16 cellular contexts compared by ENCODE assay signal in the genomic region with DNA sequence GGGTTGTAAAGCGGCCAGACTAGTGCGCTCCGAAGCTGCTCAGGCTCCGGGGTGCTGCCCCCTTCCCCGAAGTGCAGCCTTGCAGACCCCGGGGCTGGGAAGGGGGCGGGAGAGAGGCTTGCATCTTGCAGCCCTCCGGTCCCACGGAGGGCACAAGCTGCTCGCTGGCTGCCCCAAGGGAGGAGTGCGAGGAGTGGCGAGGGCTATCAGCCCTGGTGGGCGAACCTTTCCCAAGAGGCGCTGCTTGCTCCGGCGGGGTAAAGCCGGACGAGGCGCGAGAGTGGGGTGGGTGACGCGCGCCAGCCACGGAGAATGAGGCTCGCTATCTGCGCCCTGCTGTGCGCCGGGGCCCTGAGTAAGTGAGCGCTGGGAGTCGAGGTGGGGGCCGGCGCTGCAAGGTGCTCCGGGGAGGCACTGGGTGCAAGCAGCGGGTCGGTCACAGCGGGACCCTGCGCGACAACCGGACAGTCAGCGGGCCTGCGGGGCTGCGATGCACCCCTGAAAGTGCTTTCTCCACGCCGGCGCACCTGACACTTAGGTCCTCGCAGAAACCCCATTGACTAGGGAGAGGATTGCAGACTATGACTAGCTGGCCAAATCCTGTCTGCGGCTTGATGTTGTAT. TPM values are rescaled to one million over a fixed set of nuclear protein-coding genes. Genes with fewer than 3 reads are reported as not detected.
DNase-seq lines count a peak whose midpoint lies in the region; ATAC-seq, FAIRE-seq and TF ChIP-seq lines count a peak whose summit lies in the region.
"Had no signal": no experiment of that assay in that cellular context is flagged by ENCODE, and none has a peak within 500 bp of the region (broad histone marks: within the 10 kb centered on the region; RNA-seq: fewer than 3 reads in every experiment).

No MANE protein-coding gene starts in this region.

- H3K9me3 Mint-ChIP-seq in GM23338 (0 out of 3 replicates have a peak, but pooled peaks cover 6% of the 10 kb centered on the region), neural progenitor cell (peaks cover 2% of the 10 kb centered on the region)
- peaks cover 3% of the 10 kb centered on the region for H3K9me3 Mint-ChIP-seq in activated CD4-positive, alpha-beta T cell treated with anti-CD3 and anti-CD28 coated beads, Interleukin-2, amount 10 ng/mL, durations not matched to agents 24 days and 14 days
- H3K9me3 Mint-ChIP-seq: activated B cell treated with CpG ODN at 0.5 μM for 24 hours; natural killer cell treated with Interleukin-12 subunit alpha and Interleukin-12 subunit beta and Interleukin-15 and Interleukin-18, amount 100 ng/mL, for 72 hours had no signal

- BruUV-seq in A673 (replicated peaks; lab: Mats Ljungman, UMichigan) (no TSS peak), endothelial cell of umbilical vein (replicated peaks; lab: Mats Ljungman, UMichigan) (no TSS peak)

- no peak overlapping the region for H3K27ac ChIP-seq in A673 (ENCODE audit: low read depth, low read length, poor library complexity, severe bottlenecking)
- no peak overlapping the region for H3K27ac ChIP-seq in GM23338 (ENCODE audit: low read depth)
- H3K27ac ChIP-seq in endothelial cell of umbilical vein (ENCODE audit: insufficient read depth, low read depth, low read length) = no peak overlapping the region
- no peak overlapping the region for H3K27ac ChIP-seq in neural progenitor cell
- H3K27ac ChIP-seq: SJSA1 had no signal

- H3K27ac Mint-ChIP-seq in GM23338 (no peak overlapping the region), neural progenitor cell (no peak overlapping the region)
- no peak overlapping the region for H3K27ac Mint-ChIP-seq in activated CD4-positive, alpha-beta T cell treated with anti-CD3 and anti-CD28 coated beads, Interleukin-2, amount 10 ng/mL, durations not matched to agents 24 days and 14 days
- H3K27ac Mint-ChIP-seq: activated B cell treated with CpG ODN at 0.5 μM for 24 hours; CD4-positive, CD25-positive, alpha-beta regulatory T cell; natural killer cell treated with Interleukin-12 subunit alpha and Interleukin-12 subunit beta and Interleukin-15 and Interleukin-18, amount 100 ng/mL, for 72 hours had no signal

- no peaks in the 10 kb centered on the region for H3K9me1 ChIP-seq in endothelial cell of umbilical vein (replicated peaks; ENCODE audit: control insufficient read depth, extremely low read depth, insufficient read depth, low read length)

- intact Hi-C loops in A673 (cut with micrococcal nuclease; ENCODE audit: unreplicated experiment) = no loop called here
- intact Hi-C loops in endothelial cell of umbilical vein (cut with micrococcal nuclease) = no loop called here
- intact Hi-C loops in activated CD4-positive, alpha-beta T cell treated with anti-CD3 and anti-CD28 coated beads, Interleukin-2, amount 10 ng/mL, durations not matched to agents 24 days and 14 days (cut with micrococcal nuclease) = no loop called here

- H3K4me3 ChIP-seq in A673 (ENCODE audit: low read depth, low read length, poor library complexity, severe bottlenecking) (peak overlapping the region; percentile 26), GM23338 (peak overlapping the region; percentile 75), endothelial cell of umbilical vein (replicated peaks in 1 of 3; ENCODE audit: insufficient read depth in 1 of 3, low read depth in 1 of 3, low read length in 3 of 3) (no peak overlapping the region), neural progenitor cell (peak overlapping the region; percentile 44)
- H3K4me3 ChIP-seq: SJSA1 had no signal

- dilution Hi-C loops in endothelial cell of umbilical vein (cut with MboI; ENCODE audit: extremely low pct_ligation_motif_present, low sequenced_read_pairs) = no loop called here

- TF ChIP-seq POLR2A in endothelial cell of umbilical vein (IDR thresholded peaks at IDR 0.05; ENCODE audit: low read depth, low read length) = no peak

- H3K9ac ChIP-seq in endothelial cell of umbilical vein (replicated peaks; ENCODE audit: extremely low read depth, insufficient read depth, low read length) (no peak overlapping the region), neural progenitor cell (no peak overlapping the region)

- H3K36me3 Mint-ChIP-seq in GM23338 (ENCODE audit: low read depth) = no peaks in the 10 kb centered on the region
- no peaks in the 10 kb centered on the region for H3K36me3 Mint-ChIP-seq in neural progenitor cell
- H3K36me3 Mint-ChIP-seq in activated CD4-positive, alpha-beta T cell treated with anti-CD3 and anti-CD28 coated beads, Interleukin-2, amount 10 ng/mL, durations not matched to agents 24 days and 14 days (ENCODE audit: low read depth) = no peaks in the 10 kb centered on the region

- DNase-seq in A673 (ENCODE audit: low spot score) (peak; percentile 15), GM23338 (ENCODE audit: low spot score) (peak; percentile 54), endothelial cell of umbilical vein (ENCODE audit: low read depth, low spot score) (no peak), neural progenitor cell (ENCODE audit: low spot score) (peak; percentile 56), NCI-H510A (lab: John Stamatoyannopoulos, UW) (no peak), dedifferentiated amniotic fluid mesenchymal stem cell (ENCODE audit: extremely low spot score) (no peak), NAMALWA (ENCODE audit: low spot score) (no peak)
- DNase-seq in activated CD4-positive, alpha-beta T cell treated with anti-CD3 and anti-CD28 coated beads, Interleukin-2, amount 10 ng/mL, durations not matched to agents 24 days and 14 days = no peak
- DNase-seq: activated B cell treated with CpG ODN at 0.5 μM for 24 hours; CD4-positive, CD25-positive, alpha-beta regulatory T cell; kidney; NCI-H526; stimulated activated CD4-positive, alpha-beta T cell treated with anti-CD3 and anti-CD28 coated beads, Interleukin-4, amount 100 ng/mL, for 1 hour had no signal

- H3K36me3 ChIP-seq in A673 (ENCODE audit: insufficient read depth, low read length, poor library complexity, severe bottlenecking) = no peaks in the 10 kb centered on the region
- no peaks in the 10 kb centered on the region; the same call in 1 of the 2 replicates for H3K36me3 ChIP-seq in GM23338 (ENCODE audit: insufficient read depth)
- H3K36me3 ChIP-seq in endothelial cell of umbilical vein (ENCODE audit: control insufficient read depth in 2 of 2, extremely low read depth in 1 of 2, insufficient read depth in 2 of 2, low read length in 2 of 2) = no peaks in the 10 kb centered on the region
- H3K36me3 ChIP-seq in neural progenitor cell = no peaks in the 10 kb centered on the region
- H3K36me3 ChIP-seq: SJSA1 had no signal

- H3K9me3 ChIP-seq in A673 (ENCODE audit: low read depth, low read length, poor library complexity, severe bottlenecking) = no peaks in the 10 kb centered on the region
- no peaks in the 10 kb centered on the region for H3K9me3 ChIP-seq in endothelial cell of umbilical vein (replicated peaks; ENCODE audit: control insufficient read depth, insufficient read depth, low read length)
- H3K9me3 ChIP-seq in neural progenitor cell (ENCODE audit: low read depth) = no peaks in the 10 kb centered on the region
- H3K9me3 ChIP-seq: SJSA1 had no signal

- FAIRE-seq in endothelial cell of umbilical vein (lab: Jason Lieb, UNC) = no peak
- FAIRE-seq: bronchial epithelial cell, kidney had no signal

- H3K4me3 Mint-ChIP-seq in GM23338 = peak overlapping the region; percentile 77
- peak overlapping the region; percentile 81 for H3K4me3 Mint-ChIP-seq in neural progenitor cell
- H3K4me3 Mint-ChIP-seq in activated CD4-positive, alpha-beta T cell treated with anti-CD3 and anti-CD28 coated beads, Interleukin-2, amount 10 ng/mL, durations not matched to agents 24 days and 14 days = no peak overlapping the region
- H3K4me3 Mint-ChIP-seq: activated B cell treated with CpG ODN at 0.5 μM for 24 hours; natural killer cell treated with Interleukin-12 subunit alpha and Interleukin-12 subunit beta and Interleukin-15 and Interleukin-18, amount 100 ng/mL, for 72 hours had no signal

- no peaks in the 10 kb centered on the region for H4K20me1 ChIP-seq in GM23338 (replicated peaks; ENCODE audit: insufficient read depth)
- H4K20me1 ChIP-seq in endothelial cell of umbilical vein (replicated peaks; ENCODE audit: control insufficient read depth, extremely low read depth, insufficient read depth, low read length) = no peaks in the 10 kb centered on the region
- no peaks in the 10 kb centered on the region for H4K20me1 ChIP-seq in neural progenitor cell (ENCODE audit: low read depth)

- H2AFZ ChIP-seq in GM23338 (peak overlapping the region; percentile 98), endothelial cell of umbilical vein (ENCODE audit: low read depth, low read length) (no peak overlapping the region), neural progenitor cell (replicated peaks) (peak overlapping the region; percentile 57)

- H3K4me1 ChIP-seq in A673 (ENCODE audit: insufficient read depth, low read length, poor library complexity, severe bottlenecking) (no peaks in the 10 kb centered on the region), GM23338 (ENCODE audit: insufficient read depth) (peaks cover 10% of the 10 kb centered on the region), endothelial cell of umbilical vein (ENCODE audit: control insufficient read depth, extremely low read depth, insufficient read depth, low read length) (no peaks in the 10 kb centered on the region), neural progenitor cell (no peaks in the 10 kb centered on the region)
- H3K4me1 ChIP-seq: SJSA1 had no signal

- CTCF ChIA-PET in A673 (lab: Charles Lee) = no interaction called here
- CTCF ChIA-PET in endothelial cell of umbilical vein (lab: Charles Lee) = no interaction called here

- peak; percentile 80 for ATAC-seq in GM23338
- ATAC-seq: natural killer cell treated with Interleukin-12 subunit alpha and Interleukin-12 subunit beta and Interleukin-15 and Interleukin-18, amount 100 ng/mL, for 72 hours had no signal

- H3K79me2 ChIP-seq in GM23338 (replicated peaks; ENCODE audit: insufficient read depth) = no peaks in the 10 kb centered on the region
- H3K79me2 ChIP-seq in endothelial cell of umbilical vein (ENCODE audit: control insufficient read depth, insufficient read depth, low read length) = no peaks in the 10 kb centered on the region
- no peaks in the 10 kb centered on the region for H3K79me2 ChIP-seq in neural progenitor cell (ENCODE audit: low read depth)

- no peak for TF ChIP-seq CTCF in A673 (conservative IDR thresholded peaks at IDR 0.05; ENCODE audit: low read depth, low read length)
- 0 out of 4 replicates have a peak, but pooled peaks of 1 of the 2 experiments have one; percentile 9 for TF ChIP-seq CTCF in GM23338 (conservative IDR thresholded peaks at IDR 0.05; ENCODE audit: low read depth in 2 of 2)
- TF ChIP-seq CTCF in endothelial cell of umbilical vein (IDR thresholded peaks at IDR 0.05; ENCODE audit: extremely low read depth in 1 of 2, insufficient read depth in 1 of 2, low read depth in 1 of 2, low read length in 2 of 2) = no peak
- TF ChIP-seq CTCF in neural progenitor cell (IDR thresholded peaks at IDR 0.05) = peak; percentile 15

- H3K9me2 ChIP-seq in GM23338 (ENCODE audit: insufficient read depth) = no peaks in the 10 kb centered on the region

- H3K4me1 Mint-ChIP-seq in GM23338 (peaks cover 13% of the 10 kb centered on the region; the same call in 2 of the 3 replicates), neural progenitor cell (peaks cover 25% of the 10 kb centered on the region)
- no peaks in the 10 kb centered on the region for H3K4me1 Mint-ChIP-seq in activated CD4-positive, alpha-beta T cell treated with anti-CD3 and anti-CD28 coated beads, Interleukin-2, amount 10 ng/mL, durations not matched to agents 24 days and 14 days

- H3F3A ChIP-seq in GM23338 (replicated peaks; ENCODE audit: low read depth) = no peaks in the 10 kb centered on the region
- H3F3A ChIP-seq in neural progenitor cell (ENCODE audit: low read depth) = peaks cover 6% of the 10 kb centered on the region

- peak overlapping the region; percentile 90 for H3K4me2 ChIP-seq in GM23338
- H3K4me2 ChIP-seq in endothelial cell of umbilical vein (ENCODE audit: insufficient read depth, low read length) = no peak overlapping the region
- peak overlapping the region; percentile 79 for H3K4me2 ChIP-seq in neural progenitor cell

- H3K27me3 Mint-ChIP-seq in GM23338 (ENCODE audit: insufficient read depth, low read depth, poor library complexity) (peaks cover 22% of the 10 kb centered on the region), neural progenitor cell (ENCODE audit: insufficient read depth, low read depth) (peaks cover 27% of the 10 kb centered on the region)
- peaks cover 63% of the 10 kb centered on the region for H3K27me3 Mint-ChIP-seq in activated CD4-positive, alpha-beta T cell treated with anti-CD3 and anti-CD28 coated beads, Interleukin-2, amount 10 ng/mL, durations not matched to agents 24 days and 14 days

- H3K27me3 ChIP-seq in A673 (replicated peaks; ENCODE audit: insufficient read depth, low read depth, low read length, poor library complexity) (peaks cover 64% of the 10 kb centered on the region), GM23338 (ENCODE audit: insufficient read depth) (peaks cover 46% of the 10 kb centered on the region), endothelial cell of umbilical vein (ENCODE audit: control insufficient read depth in 2 of 2, insufficient read depth in 2 of 2, low read length in 2 of 2) (peaks cover 26 to 41% of the 10 kb centered on the region in 2 experiments), neural progenitor cell (peaks cover 70% of the 10 kb centered on the region)

- POLR2A ChIA-PET in A673 (lab: Charles Lee; ENCODE audit: low non-redundant PET) (no interaction called here), endothelial cell of umbilical vein (lab: Charles Lee) (no interaction called here)

RNA-seq across cellular contexts. Expression of gene TOPBP1, which starts 12.7 kb away (rescaled TPM):
- total RNA-seq in A673 (2021) (56.8 and 59.8 TPM in 2 replicates), endothelial cell of umbilical vein (42.2 and 42.4 TPM in 2 replicates), neural progenitor cell (ENCODE audit: low replicate concordance) (56.0 and 67.7 TPM in 2 replicates)
- total RNA-seq in GM23338 (2014; rRNA removed; shearing (Covaris generic)) = 42.2 and 65.4 TPM in 2 replicates
- polyA plus RNA-seq in GM23338 (2016; fragmentation: Nextera tagmentation; extraction: Ambion mirVana) (13.8 and 15.8 TPM in 2 replicates), endothelial cell of umbilical vein (20.9 and 23.3 TPM in 2 replicates)
- polyA plus RNA-seq in endothelial cell of umbilical vein (2011; cell fraction: cytosol; rRNA removed) = 22.5 and 22.8 TPM in 2 replicates
- polyA plus RNA-seq in endothelial cell of umbilical vein (2011; cell fraction: nucleus; rRNA removed) = 114 and 163 TPM in 2 replicates
- polyA plus RNA-seq in endothelial cell of umbilical vein (2012) = 20.4 and 31.0 TPM in 2 replicates
- 33.4 and 36.7 TPM in 2 replicates for polyA minus RNA-seq in endothelial cell of umbilical vein
- polyA minus RNA-seq in endothelial cell of umbilical vein (2011; cell fraction: cytosol; rRNA and poly(A)+ RNA removed) = 26.3 TPM
- polyA minus RNA-seq in endothelial cell of umbilical vein (2011; cell fraction: nucleus; rRNA and poly(A)+ RNA removed) = 77.6 and 123 TPM in 2 replicates
- total RNA-seq in activated CD4-positive, alpha-beta T cell treated with anti-CD3 and anti-CD28 coated beads, Interleukin-2, amount 10 ng/mL, durations not matched to agents 24 days and 14 days = 92.6 and 97.9 TPM in 2 replicates

Comparison
In these comparisons a context has a peak if more than half of its experiments do, and no peak if none do; other contexts are left out.
1. DNase-seq: peak in A673 (single experiment), GM23338 (single experiment) and neural progenitor cell (single experiment); none in endothelial cell of umbilical vein (single experiment), NCI-H510A (single experiment), dedifferentiated amniotic fluid mesenchymal stem cell (single experiment), NAMALWA (single experiment) and activated CD4-positive, alpha-beta T cell treated with anti-CD3 and anti-CD28 coated beads, Interleukin-2, amount 10 ng/mL, durations not matched to agents 24 days and 14 days (single experiment).
2. H3K4me3 ChIP-seq: peak in A673 (single experiment), GM23338 (single experiment) and neural progenitor cell (single experiment); none in endothelial cell of umbilical vein (0 of 3).